Comparison of ENCODE assay signal across 30 cellular contexts in genomic region chr4:71138007-71138600, GRCh38.
"Had no signal": no experiment of that assay in that cellular context is flagged by ENCODE, and none has a peak within 500 bp of the region (broad histone marks: within the 10 kb centered on the region; RNA-seq: fewer than 3 reads in every experiment).

No MANE protein-coding gene starts in this region.

- FAIRE-seq: endometrium, endothelial cell of umbilical vein, frontal cortex had no signal

- H3K4me1 ChIP-seq: breast epithelium, colonic mucosa had no signal

- H3K9me3 ChIP-seq: breast epithelium, colonic mucosa had no signal

- DNase-seq: activated B cell treated with CpG ODN at 0.5 μM for 24 hours; activated CD4-positive, alpha-beta T cell treated with anti-CD3 and anti-CD28 coated beads for 48 hours; activated CD4-positive, alpha-beta T cell treated with anti-CD3 and anti-CD28 coated beads, Interleukin-2, amount 50 U/mL, for 1 hour; activated CD4-positive, alpha-beta T cell treated with anti-CD3 and anti-CD28 coated beads, Interleukin-2, amount 50 U/mL, for 48 hours; activated CD8-positive, alpha-beta memory T cell treated with anti-CD3 and anti-CD28 coated beads for 24 hours; activated CD8-positive, alpha-beta T cell treated with anti-CD3 and anti-CD28 coated beads for 36 hours; activated effector memory CD4-positive, alpha-beta T cell treated with Interleukin-2 at 50 U/mL for 16 hours; activated gamma-delta T cell treated with Interleukin-2 at 50 U/mL for 16 hours; activated naive CD4-positive, alpha-beta T cell treated with anti-CD3 and anti-CD28 coated beads, Interleukin-2, amount 50 U/mL, for 16 hours; activated naive CD4-positive, alpha-beta T cell treated with Interleukin-2 at 50 U/mL for 16 hours; activated T-cell treated with anti-CD3 and anti-CD28 coated beads, Interleukin-2, amount 50 U/mL, for 4 hours; amniotic stem cell; aorta; central memory CD4-positive, alpha-beta T cell; cerebellar nuclear complex; colonic mucosa; effector CD8-positive, alpha-beta T cell; foreskin fibroblast; T-helper 1 cell; T-helper 17 cell; T1000; WERI-Rb-1 had no signal

- H3K27ac ChIP-seq: breast epithelium, cardiac muscle cell, colonic mucosa, WERI-Rb-1 had no signal

- H3K36me3 ChIP-seq: breast epithelium, cardiac muscle cell, colonic mucosa, WERI-Rb-1 had no signal

- ATAC-seq: activated CD4-positive, CD25-positive, alpha-beta regulatory T cell treated with anti-CD3 and anti-CD28 coated beads, Interleukin-2, amount 50 U/mL, for 24 hours; activated CD8-positive, alpha-beta T cell treated with anti-CD3 and anti-CD28 coated beads for 36 hours; activated T-cell treated with anti-CD3 and anti-CD28 coated beads, Interleukin-2, amount 50 U/mL, for 4 hours; activated T-helper 17 cell treated with anti-CD3 and anti-CD28 coated beads, Interleukin-2, amount 50 U/mL, for 72 hours; esophagus mucosa; T-helper 17 cell had no signal

- H3K27me3 ChIP-seq: breast epithelium, cardiac muscle cell, colonic mucosa had no signal

- H3K4me3 ChIP-seq: breast epithelium, cardiac muscle cell, colonic mucosa had no signal
